ENCODE assay signal across 1 cellular context in genomic region chr18:23306842-23307241, GRCh38.
TF ChIP-seq lines count a peak whose summit lies in the region.

No MANE protein-coding gene starts in this region.

TF ChIP-seq in GM12878, 131 proteins besides CTCF, POLR2A, EP300 and RAD21 (continued from another document and continues in another):
- TF ChIP-seq MEF2B (IDR thresholded peaks at IDR 0.05; ENCODE audit: partially characterized antibody, poor library complexity, severe bottlenecking) (peak; percentile 86), BCLAF1 (IDR thresholded peaks at IDR 0.05) (no peak), FOS (IDR thresholded peaks at IDR 0.05; ENCODE audit: borderline replicate concordance, extremely low read depth, insufficient read length) (no peak), HDAC6 (IDR thresholded peaks at IDR 0.05; ENCODE audit: unreplicated experiment) (no peak), SREBF2 (IDR thresholded peaks at IDR 0.05; ENCODE audit: low read length) (no peak), NFIC (IDR thresholded peaks at IDR 0.05; ENCODE audit: low read depth, low read length) (no peak), ZNF592 (IDR thresholded peaks at IDR 0.05) (no peak; the same call in 1 of the 2 replicates), EED (IDR thresholded peaks at IDR 0.05; ENCODE audit: low read depth) (no peak), ZNF622 (IDR thresholded peaks at IDR 0.05) (no peak), ETV6 (conservative IDR thresholded peaks at IDR 0.05 in 1 of 2, IDR thresholded peaks at IDR 0.05 in 1 of 2; ENCODE audit: borderline replicate concordance in 1 of 2, low read depth in 1 of 2) (no peak), SUPT20H (IDR thresholded peaks at IDR 0.05; ENCODE audit: borderline replicate concordance, control insufficient read depth, low read depth, low read length) (no peak), GATAD2B (conservative IDR thresholded peaks at IDR 0.05; ENCODE audit: low read depth) (0 out of 2 replicates have a peak, but pooled peaks have one; percentile 27), RAD51 (IDR thresholded peaks at IDR 0.05) (peak; percentile 57; the same call in 1 of the 2 replicates), RBBP5 (conservative IDR thresholded peaks at IDR 0.05) (no peak), ZNF217 (IDR thresholded peaks at IDR 0.05) (no peak), RCOR1 (conservative IDR thresholded peaks at IDR 0.05; ENCODE audit: low read depth, low read length) (no peak), PAX5 (IDR thresholded peaks at IDR 0.05; ENCODE audit: borderline replicate concordance, low read depth, low read length) (peak; percentile 76), SMC3 (IDR thresholded peaks at IDR 0.05; ENCODE audit: borderline replicate concordance, low read length) (no peak), SP1 (IDR thresholded peaks at IDR 0.05; ENCODE audit: low read depth, low read length) (peak; percentile 43), CREM (IDR thresholded peaks at IDR 0.05; ENCODE audit: low read depth) (no peak), ZBTB11 (CRISPR knock-in tag; IDR thresholded peaks at IDR 0.05) (no peak), HDGF (IDR thresholded peaks at IDR 0.05) (no peak), PKNOX1 (IDR thresholded peaks at IDR 0.05) (peak; percentile 27; the same call in 1 of the 2 replicates), POU2F2 (IDR thresholded peaks at IDR 0.05; ENCODE audit: borderline replicate concordance, low read depth, low read length) (peak; percentile 73; the same call in 1 of the 3 replicates), SKIL (IDR thresholded peaks at IDR 0.05; ENCODE audit: low read depth, poor library complexity, severe bottlenecking) (peak; percentile 81), FOXM1 (IDR thresholded peaks at IDR 0.05; ENCODE audit: low read depth, low read length) (no peak), MXI1 (IDR thresholded peaks at IDR 0.05; ENCODE audit: low read depth, low read length) (no peak), RUNX3 (IDR thresholded peaks at IDR 0.05; ENCODE audit: low read length) (peak; percentile 72), IRF3 (IDR thresholded peaks at IDR 0.05) (no peak), HDAC2 (IDR thresholded peaks at IDR 0.05) (no peak), HCFC1 (IDR thresholded peaks at IDR 0.05; ENCODE audit: low read length) (no peak), NBN (IDR thresholded peaks at IDR 0.05) (peak; percentile 79), ZNF687 (IDR thresholded peaks at IDR 0.05) (peak; percentile 97), REST (IDR thresholded peaks at IDR 0.05; ENCODE audit: low read depth, low read length) (no peak), LARP7 (IDR thresholded peaks at IDR 0.05) (no peak), ZNF274 (IDR thresholded peaks at IDR 0.05; ENCODE audit: insufficient read depth, insufficient read length) (no peak)
